In the genomic region with DNA sequence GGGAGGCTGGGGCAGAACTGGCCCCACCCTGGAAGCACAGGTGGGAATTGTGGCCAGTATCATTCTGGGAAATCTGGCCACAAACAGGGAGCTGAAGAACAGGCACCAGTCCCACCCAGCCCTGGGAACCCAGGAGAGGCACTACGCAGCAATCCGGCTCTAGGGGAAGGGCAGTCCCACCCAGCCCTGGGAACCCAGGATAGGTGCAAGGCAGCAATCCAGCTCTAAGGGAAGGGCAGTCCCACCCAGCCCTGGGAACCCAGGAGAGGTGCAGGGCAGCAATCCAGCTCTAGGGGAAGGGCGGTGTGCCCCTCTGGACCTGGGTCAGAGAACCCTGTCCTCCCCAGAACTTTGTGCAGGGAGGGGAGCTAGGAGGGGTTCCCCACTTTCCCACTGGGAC, we compare ENCODE assay signal across 28 cellular contexts. TPM values are rescaled to one million over a fixed set of nuclear protein-coding genes. Genes with fewer than 3 reads are reported as not detected.
"Had no signal": no experiment of that assay in that cellular context is flagged by ENCODE, and none has a peak within 500 bp of the region (broad histone marks: within the 10 kb centered on the region; RNA-seq: fewer than 3 reads in every experiment).

No MANE protein-coding gene starts in this region.

- DNase-seq: activated CD4-positive, alpha-beta memory T cell treated with anti-CD3 and anti-CD28 coated beads, Interleukin-2, amount 10 ng/mL, durations not matched to agents 7 days and 5 days; activated CD4-positive, alpha-beta T cell treated with anti-CD3 and anti-CD28 coated beads for 1 hour; activated CD4-positive, alpha-beta T cell treated with anti-CD3 and anti-CD28 coated beads, Interleukin-2, amount 10 ng/mL, durations not matched to agents 7 days and 5 days; activated gamma-delta T cell treated with Interleukin-2 at 50 U/mL for 16 hours; activated naive CD4-positive, alpha-beta T cell treated with anti-CD3 and anti-CD28 coated beads, Interleukin-2, amount 50 U/mL, for 16 hours; activated T-cell treated with anti-CD3 and anti-CD28 coated beads, Interleukin-2, amount 50 U/mL, for 4 hours; amniotic stem cell; central memory CD4-positive, alpha-beta T cell; endodermal cell; gastrocnemius medialis; glutamatergic neuron; islet precursor cell; left cardiac atrium; midbrain; naive thymus-derived CD8-positive, alpha-beta T cell; sigmoid colon; stimulated activated CD4-positive, alpha-beta T cell treated with anti-CD3 and anti-CD28 coated beads, Interleukin-1b, Interleukin-23, amount 100 ng/mL, for 48 hours; stimulated activated CD4-positive, alpha-beta T cell treated with anti-CD3 and anti-CD28 coated beads, Interleukin-4, amount 100 ng/mL, for 4 hours; stimulated activated CD8-positive, alpha-beta memory T cell treated with anti-CD3 and anti-CD28 coated beads, Interleukin-4, amount 100 ng/mL, for 48 hours; stomach; SW 1271; T-helper 17 cell had no signal

- H3K4me1 Mint-ChIP-seq: endodermal cell, neural crest cell had no signal

- H3K27me3 Mint-ChIP-seq: activated CD4-positive, alpha-beta memory T cell treated with anti-CD3 and anti-CD28 coated beads, Interleukin-2, amount 10 ng/mL, durations not matched to agents 7 days and 5 days; activated CD4-positive, alpha-beta T cell treated with anti-CD3 and anti-CD28 coated beads, Interleukin-2, amount 10 ng/mL, durations not matched to agents 7 days and 5 days; activated T-helper 17 cell treated with anti-CD3 and anti-CD28 coated beads, Interleukin-2, amount 50 U/mL, for 72 hours; dendritic cell treated with granulocyte-macrophage colony-stimulating factor and Interleukin-4, amounts not matched to agents 40 ng/mL and 50 ng/mL, for 4 days; naive thymus-derived CD8-positive, alpha-beta T cell; stimulated activated memory B cell treated with anti-CD40 and anti-IgM and Interleukin-4, amounts not matched to agents 10 μg/mL and 1 μg/mL and 100 μg/mL, for 72 hours; T-helper 17 cell had no signal

- H3K27me3 ChIP-seq: gastrocnemius medialis, sigmoid colon, stomach, tibial nerve had no signal

- ATAC-seq: activated T-cell treated with anti-CD3 and anti-CD28 coated beads, Interleukin-2, amount 50 U/mL, for 4 hours; activated T-helper 17 cell treated with anti-CD3 and anti-CD28 coated beads, Interleukin-2, amount 50 U/mL, for 72 hours; gastrocnemius medialis; left cardiac atrium; naive thymus-derived CD8-positive, alpha-beta T cell; stimulated activated memory B cell treated with anti-CD40 and anti-IgM and Interleukin-4, amounts not matched to agents 10 μg/mL and 1 μg/mL and 100 μg/mL, for 72 hours; T-helper 17 cell had no signal

- H3K4me2 ChIP-seq: smooth muscle cell had no signal

- H3K4me3 Mint-ChIP-seq: activated CD4-positive, alpha-beta memory T cell treated with anti-CD3 and anti-CD28 coated beads, Interleukin-2, amount 10 ng/mL, durations not matched to agents 7 days and 5 days; activated CD4-positive, alpha-beta T cell treated with anti-CD3 and anti-CD28 coated beads, Interleukin-2, amount 10 ng/mL, durations not matched to agents 7 days and 5 days; activated T-cell treated with anti-CD3 and anti-CD28 coated beads, Interleukin-2, amount 50 U/mL, for 4 hours; activated T-helper 17 cell treated with anti-CD3 and anti-CD28 coated beads, Interleukin-2, amount 50 U/mL, for 72 hours; dendritic cell treated with granulocyte-macrophage colony-stimulating factor and Interleukin-4, amounts not matched to agents 40 ng/mL and 50 ng/mL, for 4 days; endodermal cell; naive thymus-derived CD8-positive, alpha-beta T cell; neural crest cell; stimulated activated memory B cell treated with anti-CD40 and anti-IgM and Interleukin-4, amounts not matched to agents 10 μg/mL and 1 μg/mL and 100 μg/mL, for 72 hours; T-helper 17 cell had no signal

- H3K4me1 ChIP-seq: gastrocnemius medialis, sigmoid colon had no signal

- H3K27ac ChIP-seq: gastrocnemius medialis, sigmoid colon, stomach had no signal

- H3K36me3 ChIP-seq: gastrocnemius medialis, sigmoid colon had no signal

- H3K36me3 Mint-ChIP-seq: naive thymus-derived CD8-positive, alpha-beta T cell; stimulated activated memory B cell treated with anti-CD40 and anti-IgM and Interleukin-4, amounts not matched to agents 10 μg/mL and 1 μg/mL and 100 μg/mL, for 72 hours had no signal

- H3K4me3 ChIP-seq: gastrocnemius medialis, sigmoid colon, smooth muscle cell, stomach, tibial nerve had no signal

- H3K27ac Mint-ChIP-seq: activated CD4-positive, alpha-beta memory T cell treated with anti-CD3 and anti-CD28 coated beads, Interleukin-2, amount 10 ng/mL, durations not matched to agents 7 days and 5 days; activated CD4-positive, alpha-beta T cell treated with anti-CD3 and anti-CD28 coated beads, Interleukin-2, amount 10 ng/mL, durations not matched to agents 7 days and 5 days; endodermal cell; naive thymus-derived CD8-positive, alpha-beta T cell; stimulated activated memory B cell treated with anti-CD40 and anti-IgM and Interleukin-4, amounts not matched to agents 10 μg/mL and 1 μg/mL and 100 μg/mL, for 72 hours; T-helper 17 cell had no signal

- H3K9me3 ChIP-seq: gastrocnemius medialis, sigmoid colon, stomach, tibial nerve had no signal

- H3K9me3 Mint-ChIP-seq: activated CD4-positive, alpha-beta memory T cell treated with anti-CD3 and anti-CD28 coated beads, Interleukin-2, amount 10 ng/mL, durations not matched to agents 7 days and 5 days; activated CD4-positive, alpha-beta T cell treated with anti-CD3 and anti-CD28 coated beads, Interleukin-2, amount 10 ng/mL, durations not matched to agents 7 days and 5 days; activated T-cell treated with anti-CD3 and anti-CD28 coated beads, Interleukin-2, amount 50 U/mL, for 4 hours; activated T-helper 17 cell treated with anti-CD3 and anti-CD28 coated beads, Interleukin-2, amount 50 U/mL, for 72 hours; dendritic cell treated with granulocyte-macrophage colony-stimulating factor and Interleukin-4, amounts not matched to agents 40 ng/mL and 50 ng/mL, for 4 days; endodermal cell; naive thymus-derived CD8-positive, alpha-beta T cell; neural crest cell; stimulated activated memory B cell treated with anti-CD40 and anti-IgM and Interleukin-4, amounts not matched to agents 10 μg/mL and 1 μg/mL and 100 μg/mL, for 72 hours had no signal

RNA-seq across cellular contexts. Expression of a gene that starts 7.1 kb away (rescaled TPM):
- total RNA-seq: activated CD4-positive, alpha-beta memory T cell treated with anti-CD3 and anti-CD28 coated beads, Interleukin-2, amount 10 ng/mL, durations not matched to agents 7 days and 5 days; T-helper 17 cell had no signal
